Comparison of ENCODE assay signal across 7 cellular contexts in genomic region chr20:49895474-49896093, GRCh38. TPM values are rescaled to one million over a fixed set of nuclear protein-coding genes. Genes with fewer than 3 reads are reported as not detected.
DNase-seq lines count a peak whose midpoint lies in the region; ATAC-seq, FAIRE-seq and TF ChIP-seq lines count a peak whose summit lies in the region.
"Not testable (repeated sequence)": the region's sequence is repeated elsewhere in the genome, so short reads cannot be mapped to it uniquely, and the experiment has no call there.

No MANE protein-coding gene starts in this region.

- not testable (repeated sequence) for H2AFZ ChIP-seq in HepG2 (ENCODE audit: low read length); neural cell (ENCODE audit: low read depth, low read length)

- H3K36me3 Mint-ChIP-seq in activated naive CD8-positive, alpha-beta T cell treated with anti-CD3 and anti-CD28 coated beads, Interleukin-2, amount 50 U/mL, for 24 hours (ENCODE audit: low read depth); progenitor cell of endocrine pancreas (ENCODE audit: insufficient read depth): not testable (repeated sequence)

- POLR2A ChIA-PET in HepG2 (lab: Yijun Ruan, JAX), result not testable (repeated sequence)

- not testable (repeated sequence) for TF ChIP-seq EP300 in HepG2 (IDR thresholded peaks at IDR 0.05; ENCODE audit: low read depth in 2 of 2, low read length in 2 of 2); HepG2 (CRISPR knock-in tag; IDR thresholded peaks at IDR 0.05; ENCODE audit: borderline replicate concordance); neural cell (conservative IDR thresholded peaks at IDR 0.05; ENCODE audit: poor library complexity, severe bottlenecking)

- not testable (repeated sequence) for TF ChIP-seq CTCF in C4-2B (conservative IDR thresholded peaks at IDR 0.05); LNCaP clone FGC (IDR thresholded peaks at IDR 0.05; ENCODE audit: control insufficient read depth, extremely low read depth, insufficient read depth); HepG2 (CRISPR knock-in tag; IDR thresholded peaks at IDR 0.05); neural cell (IDR thresholded peaks at IDR 0.05; ENCODE audit: poor library complexity, severe bottlenecking); progenitor cell of endocrine pancreas (IDR thresholded peaks at IDR 0.05; ENCODE audit: unreplicated experiment); spleen (IDR thresholded peaks at IDR 0.05 in 8 of 11, conservative IDR thresholded peaks at IDR 0.05 in 3 of 11)

- not testable (repeated sequence) for H3K9me3 Mint-ChIP-seq in activated naive CD8-positive, alpha-beta T cell treated with anti-CD3 and anti-CD28 coated beads, Interleukin-2, amount 50 U/mL, for 24 hours; progenitor cell of endocrine pancreas (ENCODE audit: low read depth)

- DNase-seq in LNCaP clone FGC (ENCODE audit: low read depth), result peak; percentile 93
- not testable (repeated sequence) for DNase-seq in activated naive CD8-positive, alpha-beta T cell treated with anti-CD3 and anti-CD28 coated beads, Interleukin-2, amount 50 U/mL, for 24 hours; HepG2 (ENCODE audit: low spot score); progenitor cell of endocrine pancreas (ENCODE audit: low spot score, unreplicated experiment); spleen

- not testable (repeated sequence) for H3K4me2 ChIP-seq in HepG2 (ENCODE audit: low read depth, low read length); neural cell (ENCODE audit: low read length)

- H3K4me3 Mint-ChIP-seq in activated naive CD8-positive, alpha-beta T cell treated with anti-CD3 and anti-CD28 coated beads, Interleukin-2, amount 50 U/mL, for 24 hours; progenitor cell of endocrine pancreas (ENCODE audit: low read depth): not testable (repeated sequence)

- H3K4me1 ChIP-seq in HepG2 (ENCODE audit: insufficient read depth, low read length) (peaks cover 31% of the 10 kb centered on the region), spleen (peaks cover 19 to 74% (median 50%) of the 10 kb centered on the region in 6 donors)

- not testable (repeated sequence) for ATAC-seq in activated naive CD8-positive, alpha-beta T cell treated with anti-CD3 and anti-CD28 coated beads, Interleukin-2, amount 50 U/mL, for 24 hours; HepG2

- H3K36me3 ChIP-seq in HepG2 (replicated peaks in 1 of 2; ENCODE audit: control insufficient read depth in 1 of 2, insufficient read depth in 2 of 2, low read length in 2 of 2); neural cell (ENCODE audit: insufficient read depth, low read length); spleen: not testable (repeated sequence)

- not testable (repeated sequence) for H3K4me3 ChIP-seq in LNCaP clone FGC (ENCODE audit: low read depth, low read length); HepG2 (replicated peaks in 1 of 3; ENCODE audit: insufficient read depth in 1 of 3, low read depth in 2 of 3, low read length in 3 of 3); neural cell (ENCODE audit: low read length); spleen

- H3K27me3 Mint-ChIP-seq in activated naive CD8-positive, alpha-beta T cell treated with anti-CD3 and anti-CD28 coated beads, Interleukin-2, amount 50 U/mL, for 24 hours; progenitor cell of endocrine pancreas: not testable (repeated sequence)

- H3K27ac Mint-ChIP-seq in activated naive CD8-positive, alpha-beta T cell treated with anti-CD3 and anti-CD28 coated beads, Interleukin-2, amount 50 U/mL, for 24 hours, result peak overlapping the region; percentile 24
- peak overlapping the region; percentile 41 for H3K27ac Mint-ChIP-seq in progenitor cell of endocrine pancreas

- not testable (repeated sequence) for H4K20me1 ChIP-seq in HepG2 (ENCODE audit: insufficient read depth, low read length); neural cell (ENCODE audit: insufficient read depth)

- not testable (repeated sequence) for TF ChIP-seq RAD21 in HepG2 (CRISPR knock-in tag; IDR thresholded peaks at IDR 0.05); neural cell (conservative IDR thresholded peaks at IDR 0.05)

- not testable (repeated sequence) for H3F3A ChIP-seq in neural cell (ENCODE audit: insufficient read depth, low read length, poor library complexity, severe bottlenecking)

- not testable (repeated sequence) for TF ChIP-seq POLR2A in HepG2 (IDR thresholded peaks at IDR 0.05; ENCODE audit: insufficient read depth in 1 of 2, low read depth in 2 of 2, low read length in 2 of 2); spleen (IDR thresholded peaks at IDR 0.05)

- H3K9me3 ChIP-seq in HepG2 (ENCODE audit: low read length); neural cell (ENCODE audit: low read length); spleen: not testable (repeated sequence)

- H3K9me2 ChIP-seq in neural cell (ENCODE audit: insufficient read depth, low read length), result not testable (repeated sequence)

- not testable (repeated sequence) for BruUV-seq in HepG2 (replicated peaks; lab: Mats Ljungman, UMichigan)

- FAIRE-seq in HepG2 (lab: Jason Lieb, UNC), result not testable (repeated sequence)

- in situ Hi-C loops in HepG2 (cut with HindIII; ENCODE audit: extremely low pct_ligation_motif_present, low pct_unique_long_range_greater_than_20kb), result loop anchor here (25.0 kb wide), 1 partner anchor 558 kb away; no protein-coding TSS in a partner anchor

- intact Hi-C loops in HepG2 (cut with micrococcal nuclease; ENCODE audit: unreplicated experiment); spleen (cut with DNase I; ENCODE audit: low total_unique reads): not testable (repeated sequence)

- peaks cover 35% of the 10 kb centered on the region for H3K4me1 Mint-ChIP-seq in activated naive CD8-positive, alpha-beta T cell treated with anti-CD3 and anti-CD28 coated beads, Interleukin-2, amount 50 U/mL, for 24 hours
- not testable (repeated sequence) for H3K4me1 Mint-ChIP-seq in progenitor cell of endocrine pancreas (ENCODE audit: low read depth)

- CTCF ChIA-PET in HepG2 (lab: Yijun Ruan, JAX; ENCODE audit: low intra/inter-chr PET ratio, low total read pairs), result interaction anchor here (0.9 kb wide), 1 partner anchor 359 kb away, joined by 3 read pairs; no protein-coding TSS in a partner anchor

- H3K9ac ChIP-seq in HepG2 (ENCODE audit: insufficient read depth, low read depth, low read length); neural cell (ENCODE audit: low read length): not testable (repeated sequence)

- H3K27ac ChIP-seq in C4-2B (peak overlapping the region; percentile 80), neural cell (ENCODE audit: low read length) (peak overlapping the region; percentile 54), spleen (peak overlapping the region in 5 of 8 donors; percentile 13 to 82 (median 76))
- not testable (repeated sequence) for H3K27ac ChIP-seq in HepG2 (ENCODE audit: extremely low read length, insufficient read depth, low read length)

- H3K27me3 ChIP-seq in HepG2 (ENCODE audit: control insufficient read depth in 1 of 2, insufficient read depth in 2 of 2, low read length in 2 of 2); neural cell (ENCODE audit: insufficient read depth, low read depth, low read length); spleen (replicated peaks in 1 of 7): not testable (repeated sequence)

- not testable (repeated sequence) for H3K79me2 ChIP-seq in HepG2 (ENCODE audit: insufficient read depth, low read length); neural cell (replicated peaks; ENCODE audit: insufficient read depth, low read length)

- 85% methylated on average over 7 of the region's 7 CpGs for WGBS in HepG2 (ENCODE audit: low lambda C conversion rate)
- 82 to 94% (median 82%) methylated on average over 7 of the region's 7 CpGs for WGBS in spleen, 5 donors

RNA-seq across cellular contexts. Expression of gene SPATA2, which starts 19.7 kb away (rescaled TPM):
- total RNA-seq in HepG2 (2016; rRNA removed; fragmentation: Illumina TruSeq; extraction: Trizol), result 3.2 and 4.3 TPM in 2 replicates
- total RNA-seq in HepG2 (2016; cell fraction: cytosol; rRNA removed; fragmentation: Illumina TruSeq; extraction: Trizol; ENCODE audit: low read depth), result 1.9 TPM in 2 replicates
- total RNA-seq in HepG2 (2016; cell fraction: insoluble cytoplasmic fraction; rRNA removed; fragmentation: Illumina TruSeq; extraction: Trizol), result 3.3 and 3.4 TPM in 2 replicates
- 5.6 and 6.9 TPM in 2 replicates for total RNA-seq in HepG2 (2016; cell fraction: membrane; rRNA removed; fragmentation: Illumina TruSeq; extraction: Trizol)
- total RNA-seq in HepG2 (2016; cell fraction: nucleus; rRNA removed; fragmentation: Illumina TruSeq; extraction: Trizol), result 3.5 and 4.4 TPM in 2 replicates
- 8.7 and 9.5 TPM in 2 replicates for polyA plus RNA-seq in HepG2 (2011; rRNA removed)
- polyA plus RNA-seq in HepG2 (2011; cell fraction: cytosol; rRNA removed), result 6.2 and 6.7 TPM in 2 replicates
- polyA plus RNA-seq in HepG2 (2011; cell fraction: nucleus; rRNA removed), result 9.5 and 9.7 TPM in 2 replicates
- 7.5 and 8.6 TPM in 2 replicates for polyA plus RNA-seq in HepG2 (2012)
- polyA plus RNA-seq in HepG2 (2016; cell fraction: cytosol; fragmentation: Illumina TruSeq; extraction: Trizol; ENCODE audit: low read depth), result 2.9 and 3.5 TPM in 2 replicates
- 8.7 and 11.5 TPM in 2 replicates for polyA plus RNA-seq in HepG2 (2016; cell fraction: insoluble cytoplasmic fraction; fragmentation: Illumina TruSeq; extraction: Trizol; ENCODE audit: low read depth)
- polyA plus RNA-seq in HepG2 (2016; cell fraction: membrane; fragmentation: Illumina TruSeq; extraction: Trizol; ENCODE audit: low read depth), result 9.3 and 9.7 TPM in 2 replicates
- 11.3 and 13.5 TPM in 2 replicates for polyA plus RNA-seq in HepG2 (2016; cell fraction: nucleus; fragmentation: Illumina TruSeq; extraction: Trizol; ENCODE audit: insufficient read depth, low read depth)
- 11.4 and 11.8 TPM in 2 replicates for polyA minus RNA-seq in HepG2 (2011; rRNA and poly(A)+ RNA removed; ENCODE audit: low replicate concordance)
- polyA minus RNA-seq in HepG2 (2011; cell fraction: cytosol; rRNA and poly(A)+ RNA removed), result 6.0 and 6.9 TPM in 2 replicates
- 5.5 and 6.7 TPM in 2 replicates for polyA minus RNA-seq in HepG2 (2011; cell fraction: nucleus; rRNA and poly(A)+ RNA removed)
- polyA plus RNA-seq in neural cell, result 1.7 and 1.9 TPM in 2 replicates
- polyA minus RNA-seq in neural cell, result 2.9 and 3.9 TPM in 2 replicates
- total RNA-seq in progenitor cell of endocrine pancreas, result 9.5 and 10.2 TPM in 2 replicates
- total RNA-seq in spleen, result 10 to 100 TPM; 11.2 to 33.2 (median 17.2) TPM
- 1 to 10 TPM; 2.9 to 8.0 (median 4.1) TPM for polyA plus RNA-seq in spleen

RNA-seq across cellular contexts. Expression of gene RNF114, which starts 40.6 kb away (rescaled TPM):
- total RNA-seq in HepG2 (2016; rRNA removed; fragmentation: Illumina TruSeq; extraction: Trizol), result 119 and 137 TPM in 2 replicates
- total RNA-seq in HepG2 (2016; cell fraction: cytosol; rRNA removed; fragmentation: Illumina TruSeq; extraction: Trizol; ENCODE audit: low read depth), result 20.7 and 21.9 TPM in 2 replicates
- total RNA-seq in HepG2 (2016; cell fraction: insoluble cytoplasmic fraction; rRNA removed; fragmentation: Illumina TruSeq; extraction: Trizol), result 117 and 134 TPM in 2 replicates
- total RNA-seq in HepG2 (2016; cell fraction: membrane; rRNA removed; fragmentation: Illumina TruSeq; extraction: Trizol), result 58.2 and 60.7 TPM in 2 replicates
- 54.0 and 64.8 TPM in 2 replicates for total RNA-seq in HepG2 (2016; cell fraction: nucleus; rRNA removed; fragmentation: Illumina TruSeq; extraction: Trizol)
- polyA plus RNA-seq in HepG2 (2011; rRNA removed), result 120 and 126 TPM in 2 replicates
- polyA plus RNA-seq in HepG2 (2011; cell fraction: cytosol; rRNA removed), result 177 and 201 TPM in 2 replicates
- polyA plus RNA-seq in HepG2 (2011; cell fraction: nucleus; rRNA removed), result 108 and 112 TPM in 2 replicates
- 108 and 111 TPM in 2 replicates for polyA plus RNA-seq in HepG2 (2012)
- 27.1 and 29.4 TPM in 2 replicates for polyA plus RNA-seq in HepG2 (2016; cell fraction: cytosol; fragmentation: Illumina TruSeq; extraction: Trizol; ENCODE audit: low read depth)
- 140 and 169 TPM in 2 replicates for polyA plus RNA-seq in HepG2 (2016; cell fraction: insoluble cytoplasmic fraction; fragmentation: Illumina TruSeq; extraction: Trizol; ENCODE audit: low read depth)
- 33.3 and 36.2 TPM in 2 replicates for polyA plus RNA-seq in HepG2 (2016; cell fraction: membrane; fragmentation: Illumina TruSeq; extraction: Trizol; ENCODE audit: low read depth)
- 104 and 116 TPM in 2 replicates for polyA plus RNA-seq in HepG2 (2016; cell fraction: nucleus; fragmentation: Illumina TruSeq; extraction: Trizol; ENCODE audit: insufficient read depth, low read depth)
- polyA minus RNA-seq in HepG2 (2011; rRNA and poly(A)+ RNA removed; ENCODE audit: low replicate concordance), result 71.3 and 124 TPM in 2 replicates
- 93.0 and 100 TPM in 2 replicates for polyA minus RNA-seq in HepG2 (2011; cell fraction: cytosol; rRNA and poly(A)+ RNA removed)
- 73.1 and 76.2 TPM in 2 replicates for polyA minus RNA-seq in HepG2 (2011; cell fraction: nucleus; rRNA and poly(A)+ RNA removed)
- 109 and 129 TPM in 2 replicates for polyA plus RNA-seq in neural cell
- 70.1 and 73.2 TPM in 2 replicates for polyA minus RNA-seq in neural cell
- 56.6 and 62.3 TPM in 2 replicates for total RNA-seq in progenitor cell of endocrine pancreas
- total RNA-seq in spleen, result 100 to 1,000 TPM in 6 of 7 donors, 10 to 100 TPM in 1; 96.5 to 246 (median 113) TPM
- 10 to 100 TPM; 35.5 to 62.0 (median 37.6) TPM for polyA plus RNA-seq in spleen
